Comparison of ENCODE assay signal across 23 cellular contexts in genomic region chr10:76291175-76291574, GRCh38.
"Had no signal": no experiment of that assay in that cellular context is flagged by ENCODE, and none has a peak within 500 bp of the region (broad histone marks: within the 10 kb centered on the region; RNA-seq: fewer than 3 reads in every experiment).

No MANE protein-coding gene starts in this region.

- H3K4me1 ChIP-seq: colonic mucosa, upper lobe of right lung had no signal

- H3K27ac ChIP-seq: brain microvascular endothelial cell, colonic mucosa, heart left ventricle, upper lobe of right lung, VCaP had no signal

- H3K4me3 Mint-ChIP-seq: activated T-cell treated with anti-CD3 and anti-CD28 coated beads, Interleukin-2, amount 50 U/mL, for 72 hours; central memory CD8-positive, alpha-beta T cell; endodermal cell; naive thymus-derived CD4-positive, alpha-beta T cell had no signal

- H3K9me3 Mint-ChIP-seq: endodermal cell had no signal

- H3K9me3 ChIP-seq: colonic mucosa, heart left ventricle, upper lobe of right lung had no signal

- DNase-seq: activated CD4-positive, alpha-beta T cell treated with anti-CD3 and anti-CD28 coated beads, Interleukin-2, amount 50 U/mL, for 1 hour; activated CD4-positive, CD25-positive, alpha-beta regulatory T cell treated with anti-CD3 and anti-CD28 coated beads, Interleukin-2, amount 50 U/mL, for 72 hours; activated CD8-positive, alpha-beta memory T cell treated with anti-CD3 and anti-CD28 coated beads for 24 hours; activated CD8-positive, alpha-beta memory T cell treated with anti-CD3 and anti-CD28 coated beads, Interleukin-2, amount 50 U/mL, for 48 hours; activated effector memory CD4-positive, alpha-beta T cell treated with anti-CD3 and anti-CD28 coated beads, Interleukin-2, amount 50 U/mL, for 16 hours; activated naive CD4-positive, alpha-beta T cell treated with anti-CD3 and anti-CD28 coated beads, Interleukin-2, amount 50 U/mL, for 16 hours; activated T-cell treated with anti-CD3 and anti-CD28 coated beads, Interleukin-2, amount 50 U/mL, for 72 hours; aorta; brain microvascular endothelial cell; colonic mucosa; endodermal cell; foreskin melanocyte; heart left ventricle; mesendoderm; naive thymus-derived CD4-positive, alpha-beta T cell; stimulated activated CD4-positive, alpha-beta T cell treated with anti-CD3 and anti-CD28 coated beads, Interleukin-12 subunit alpha, Interleukin-12 subunit beta, amount 100 ng/mL, for 4 hours; stimulated activated CD4-positive, alpha-beta T cell treated with anti-CD3 and anti-CD28 coated beads, Interleukin-1b, Interleukin-23, amount 100 ng/mL, for 48 hours; stimulated activated CD8-positive, alpha-beta memory T cell treated with anti-CD3 and anti-CD28 coated beads, Interleukin-4, amount 100 ng/mL, for 48 hours; stimulated activated naive CD4-positive, alpha-beta T cell; T-helper 2 cell; upper lobe of right lung had no signal

- H3K27ac Mint-ChIP-seq: activated T-cell treated with anti-CD3 and anti-CD28 coated beads, Interleukin-2, amount 50 U/mL, for 72 hours; endodermal cell; naive thymus-derived CD4-positive, alpha-beta T cell had no signal

- H3K4me1 Mint-ChIP-seq: central memory CD8-positive, alpha-beta T cell; endodermal cell; naive thymus-derived CD4-positive, alpha-beta T cell had no signal

- H3K36me3 ChIP-seq: brain microvascular endothelial cell, colonic mucosa, heart left ventricle, upper lobe of right lung had no signal

- H3K36me3 Mint-ChIP-seq: naive thymus-derived CD4-positive, alpha-beta T cell had no signal

- H3K27me3 ChIP-seq: brain microvascular endothelial cell, colonic mucosa, heart left ventricle, upper lobe of right lung had no signal

- H3K4me3 ChIP-seq: colonic mucosa, heart left ventricle, upper lobe of right lung had no signal

- ATAC-seq: activated T-cell treated with anti-CD3 and anti-CD28 coated beads, Interleukin-2, amount 50 U/mL, for 72 hours; heart left ventricle; naive thymus-derived CD4-positive, alpha-beta T cell; upper lobe of right lung had no signal

- H3K27me3 Mint-ChIP-seq: central memory CD8-positive, alpha-beta T cell; naive thymus-derived CD4-positive, alpha-beta T cell had no signal
